15 cellular contexts compared by ENCODE assay signal in genomic region chr7:116560021-116560970, GRCh38. TPM values are rescaled to one million over a fixed set of nuclear protein-coding genes. Genes with fewer than 3 reads are reported as not detected.
DNase-seq lines count a peak whose midpoint lies in the region; ATAC-seq and TF ChIP-seq lines count a peak whose summit lies in the region.
"Had no signal": no experiment of that assay in that cellular context is flagged by ENCODE, and none has a peak within 500 bp of the region (broad histone marks: within the 10 kb centered on the region; RNA-seq: fewer than 3 reads in every experiment).

No MANE protein-coding gene starts in this region.

- intact Hi-C loops in left ventricle myocardium inferior (cut with micrococcal nuclease): no loop called here

- 25% methylated on average over 7 of the region's 7 CpGs for WGBS in SK-N-SH (ENCODE audit: low lambda C conversion rate)

- TF ChIP-seq CTCF in SK-N-SH (IDR thresholded peaks at IDR 0.05) (no peak), left ventricle myocardium inferior (IDR thresholded peaks at IDR 0.05; ENCODE audit: borderline replicate concordance) (no peak)

- H3K4me3 Mint-ChIP-seq in stimulated activated memory B cell treated with anti-CD40 and anti-IgM and Interleukin-4, amounts not matched to agents 10 μg/mL and 1 μg/mL and 100 μg/mL, for 72 hours: no peak overlapping the region
- H3K4me3 Mint-ChIP-seq: activated naive CD8-positive, alpha-beta T cell; naive B cell had no signal

- peak in 2 of 3 experiments; percentile 30 to 59 for DNase-seq in NCI-H1417 (lab: John Stamatoyannopoulos, UW)
- DNase-seq in NCI-H1417 treated with DMSO at 0.1 percent for 48 hours (lab: John Stamatoyannopoulos, UW): no peak
- DNase-seq in SK-N-SH: no peak
- peak; percentile 28 for DNase-seq in left ventricle myocardium inferior
- DNase-seq in C1 segment of cervical spinal cord (lab: John Stamatoyannopoulos, UW): no peak
- DNase-seq: DMS53, naive B cell, NCI-H2029 treated with DMSO at 0.1 percent for 48 hours, upper lobe of right lung had no signal

- POLR2A ChIA-PET in SK-N-SH (lab: Yijun Ruan, JAX): no interaction called here

- no peak overlapping the region for H2AFZ ChIP-seq in SK-N-SH (ENCODE audit: low read depth)

- H3K4me1 Mint-ChIP-seq in stimulated activated memory B cell treated with anti-CD40 and anti-IgM and Interleukin-4, amounts not matched to agents 10 μg/mL and 1 μg/mL and 100 μg/mL, for 72 hours: peaks cover 15% of the 10 kb centered on the region

- H3K27me3 ChIP-seq in SK-N-SH (ENCODE audit: insufficient read depth): no peaks in the 10 kb centered on the region
- no peaks in the 10 kb centered on the region for H3K27me3 ChIP-seq in left ventricle myocardium inferior (ENCODE audit: low read depth)
- H3K27me3 ChIP-seq in stomach smooth muscle (ENCODE audit: control insufficient read depth in 1 of 2, insufficient read depth in 2 of 2, low read length in 2 of 2): no peaks in the 10 kb centered on the region
- H3K27me3 ChIP-seq: upper lobe of right lung had no signal

- H3K9ac ChIP-seq in SK-N-SH (peak overlapping the region; percentile 7; the same call in 1 of the 2 replicates), stomach smooth muscle (ENCODE audit: low read length in 2 of 2) (peak overlapping the region in 1 of 2 donors; percentile 31)

- H3K27ac ChIP-seq in SK-N-SH (ENCODE audit: low read depth in 2 of 2, low read length in 1 of 2): peak overlapping the region; percentile 67 to 68; a peak in 3 of 4 replicates
- peak overlapping the region; percentile 73 for H3K27ac ChIP-seq in left ventricle myocardium inferior (replicated peaks)
- peak overlapping the region; percentile 82 for H3K27ac ChIP-seq in stomach smooth muscle (ENCODE audit: low read length)
- H3K27ac ChIP-seq: skin epidermis, upper lobe of right lung had no signal

- H3K4me1 ChIP-seq in SK-N-SH (ENCODE audit: control insufficient read depth in 1 of 2, insufficient read depth in 2 of 2, low read depth in 1 of 2, low read length in 1 of 2): peaks cover 3 to 62% of the 10 kb centered on the region in 2 experiments; a peak in 3 of 4 replicates
- H3K4me1 ChIP-seq in left ventricle myocardium inferior: peaks cover 68% of the 10 kb centered on the region
- peaks cover 26% of the 10 kb centered on the region for H3K4me1 ChIP-seq in stomach smooth muscle (ENCODE audit: control insufficient read depth, insufficient read depth, low read length)
- H3K4me1 ChIP-seq: upper lobe of right lung had no signal

- no peak overlapping the region for H3K4me3 ChIP-seq in SK-N-SH (ENCODE audit: low read depth in 2 of 2, low read length in 1 of 2)
- no peak overlapping the region for H3K4me3 ChIP-seq in left ventricle myocardium inferior
- no peak overlapping the region for H3K4me3 ChIP-seq in stomach smooth muscle (ENCODE audit: low read length in 2 of 2)
- H3K4me3 ChIP-seq: GM12878, skin epidermis, upper lobe of right lung had no signal

- peak overlapping the region; percentile 22 for H3K4me2 ChIP-seq in SK-N-SH

- no peak for ATAC-seq in stimulated activated memory B cell treated with anti-CD40 and anti-IgM and Interleukin-4, amounts not matched to agents 10 μg/mL and 1 μg/mL and 100 μg/mL, for 72 hours
- ATAC-seq in HG03457 (IDR thresholded peaks at IDR 0.05; ENCODE audit: unreplicated experiment): no peak
- ATAC-seq: GM12878, upper lobe of right lung had no signal

- H3K36me3 ChIP-seq in SK-N-SH (replicated peaks in 1 of 2; ENCODE audit: control insufficient read depth in 1 of 2, insufficient read depth in 2 of 2, low read length in 1 of 2): peaks cover 25 to 42% of the 10 kb centered on the region in 2 experiments
- H3K36me3 ChIP-seq in left ventricle myocardium inferior: peaks cover 23% of the 10 kb centered on the region
- peaks cover 4 to 5% of the 10 kb centered on the region in 2 donors for H3K36me3 ChIP-seq in stomach smooth muscle (ENCODE audit: control insufficient read depth in 2 of 2, insufficient read depth in 2 of 2, low read length in 2 of 2)

- H3K9me3 ChIP-seq in SK-N-SH: no peaks in the 10 kb centered on the region
- H3K9me3 ChIP-seq in left ventricle myocardium inferior (replicated peaks): no peaks in the 10 kb centered on the region
- no peaks in the 10 kb centered on the region for H3K9me3 ChIP-seq in stomach smooth muscle (ENCODE audit: control insufficient read depth in 2 of 2, low read length in 2 of 2)
- H3K9me3 ChIP-seq: upper lobe of right lung had no signal

- peaks cover 40% of the 10 kb centered on the region for H3K79me2 ChIP-seq in SK-N-SH (ENCODE audit: insufficient read depth)

- H3K9me3 Mint-ChIP-seq in stimulated activated memory B cell treated with anti-CD40 and anti-IgM and Interleukin-4, amounts not matched to agents 10 μg/mL and 1 μg/mL and 100 μg/mL, for 72 hours: peaks cover 11% of the 10 kb centered on the region

- peak in 1 of 2 experiments; percentile 21; a peak in 1 of 4 replicates for TF ChIP-seq EP300 in SK-N-SH (IDR thresholded peaks at IDR 0.05; ENCODE audit: borderline replicate concordance in 1 of 2, low read depth in 1 of 2, low read length in 1 of 2)

- H3K9me2 ChIP-seq in SK-N-SH: no peaks in the 10 kb centered on the region

- H3K27ac Mint-ChIP-seq in stimulated activated memory B cell treated with anti-CD40 and anti-IgM and Interleukin-4, amounts not matched to agents 10 μg/mL and 1 μg/mL and 100 μg/mL, for 72 hours: no peak overlapping the region
- H3K27ac Mint-ChIP-seq: activated naive CD8-positive, alpha-beta T cell; naive B cell had no signal

- no peak for TF ChIP-seq RAD21 in SK-N-SH (IDR thresholded peaks at IDR 0.05; ENCODE audit: low read length)

- peaks cover 94% of the 10 kb centered on the region for H3F3A ChIP-seq in SK-N-SH (replicated peaks; ENCODE audit: insufficient read depth)

- H3K27me3 Mint-ChIP-seq in stimulated activated memory B cell treated with anti-CD40 and anti-IgM and Interleukin-4, amounts not matched to agents 10 μg/mL and 1 μg/mL and 100 μg/mL, for 72 hours: peaks cover 52% of the 10 kb centered on the region

- no peaks in the 10 kb centered on the region for H4K20me1 ChIP-seq in SK-N-SH (ENCODE audit: insufficient read depth)

- CTCF ChIA-PET in SK-N-SH (lab: Yijun Ruan, JAX): interaction anchor here (1.7 kb wide), 1 partner anchor 29 kb away, joined by 4 read pairs; no protein-coding TSS in a partner anchor

- H3K36me3 Mint-ChIP-seq in stimulated activated memory B cell treated with anti-CD40 and anti-IgM and Interleukin-4, amounts not matched to agents 10 μg/mL and 1 μg/mL and 100 μg/mL, for 72 hours: no peaks in the 10 kb centered on the region
- H3K36me3 Mint-ChIP-seq: activated naive CD8-positive, alpha-beta T cell had no signal

TF ChIP-seq in SK-N-SH, 30 proteins besides CTCF, POLR2A, EP300 and RAD21 (continues in another document):
- TF ChIP-seq RFX5 (IDR thresholded peaks at IDR 0.05; ENCODE audit: low read length) (no peak), GABPA (IDR thresholded peaks at IDR 0.05; ENCODE audit: low read depth) (no peak), IRF3 (IDR thresholded peaks at IDR 0.05; ENCODE audit: low read depth, low read length) (no peak), MAX (IDR thresholded peaks at IDR 0.05; ENCODE audit: low read depth) (peak; percentile 28; the same call in 1 of the 2 replicates), YY1 (IDR thresholded peaks at IDR 0.05; ENCODE audit: low read depth) (peak; percentile 45; the same call in 1 of the 2 replicates), REST (IDR thresholded peaks at IDR 0.05; ENCODE audit: low read depth, low read length) (peak; percentile 16; the same call in 1 of the 2 replicates), POLR2AphosphoS5 (IDR thresholded peaks at IDR 0.05; ENCODE audit: low read depth, low read length) (peak; percentile 40; the same call in 1 of the 2 replicates), SIN3A (IDR thresholded peaks at IDR 0.05; ENCODE audit: borderline replicate concordance, low read depth, low read length) (0 out of 2 replicates have a peak, but pooled peaks have one; percentile 32)

RNA-seq across cellular contexts. Expression of gene CAV1, which starts 35.5 kb away (rescaled TPM):
- 968 and 1,061 TPM in 2 replicates for polyA plus RNA-seq in SK-N-SH (2012; rRNA removed)
- 882 and 1,015 TPM in 2 replicates for polyA plus RNA-seq in SK-N-SH (2012; cell fraction: cytosol; rRNA removed)
- polyA plus RNA-seq in SK-N-SH (2012; cell fraction: nucleus; rRNA removed): 515 and 554 TPM in 2 replicates
- 266 TPM for total RNA-seq in left ventricle myocardium inferior

Comparison
In these comparisons a context has a peak if more than half of its experiments do, and no peak if none do; other contexts are left out.
1. DNase-seq: peak in NCI-H1417 (2 of 3) and left ventricle myocardium inferior (single experiment); none in NCI-H1417 treated with DMSO at 0.1 percent for 48 hours (single experiment), SK-N-SH (single experiment) and C1 segment of cervical spinal cord (0 of 14).
2. Peak in every context shown above with its lines, with median percentiles within 50 percentile points of each other: H3K27ac ChIP-seq.